ENCODE assay signal across 38 cellular contexts in genomic region chr19:24065243-24065642, GRCh38.
"Had no signal": no experiment of that assay in that cellular context is flagged by ENCODE, and none has a peak within 500 bp of the region (broad histone marks: within the 10 kb centered on the region; RNA-seq: fewer than 3 reads in every experiment).

No MANE protein-coding gene starts in this region.

- H3K4me3 ChIP-seq: ascending aorta, cardiac muscle cell had no signal

- DNase-seq: activated B cell treated with CpG ODN at 0.5 μM for 24 hours; activated CD4-positive, alpha-beta memory T cell treated with anti-CD3 and anti-CD28 coated beads for 36 hours; activated CD4-positive, alpha-beta T cell treated with anti-CD3 and anti-CD28 coated beads for 4 hours; activated CD4-positive, alpha-beta T cell treated with anti-CD3 and anti-CD28 coated beads, Interleukin-2, amount 10 ng/mL, durations not matched to agents 24 days and 14 days; activated CD4-positive, alpha-beta T cell treated with anti-CD3 and anti-CD28 coated beads, Interleukin-2, amount 50 U/mL, for 1 hour; activated CD4-positive, alpha-beta T cell treated with anti-CD3 and anti-CD28 coated beads, Interleukin-2, amount 50 U/mL, for 4 hours; activated CD4-positive, CD25-positive, alpha-beta regulatory T cell treated with anti-CD3 and anti-CD28 coated beads, Interleukin-2, amount 50 U/mL, for 72 hours; activated CD8-positive, alpha-beta memory T cell treated with anti-CD3 and anti-CD28 coated beads for 24 hours; activated CD8-positive, alpha-beta memory T cell treated with anti-CD3 and anti-CD28 coated beads, Interleukin-2, amount 10 ng/mL, durations not matched to agents 7 days and 5 days; activated CD8-positive, alpha-beta memory T cell treated with anti-CD3 and anti-CD28 coated beads, Interleukin-2, amount 50 U/mL, for 48 hours; activated CD8-positive, alpha-beta T cell treated with anti-CD3 and anti-CD28 coated beads for 36 hours; activated effector memory CD4-positive, alpha-beta T cell treated with Interleukin-2 at 50 U/mL for 16 hours; activated gamma-delta T cell; activated naive CD4-positive, alpha-beta T cell treated with anti-CD3 and anti-CD28 coated beads, Interleukin-2, amount 10 ng/mL, durations not matched to agents 7 days and 5 days; activated naive CD4-positive, alpha-beta T cell treated with Interleukin-2 at 50 U/mL for 16 hours; activated naive CD8-positive, alpha-beta T cell treated with anti-CD3 and anti-CD28 coated beads, Interleukin-2, amount 10 ng/mL, durations not matched to agents 7 days and 5 days; activated naive CD8-positive, alpha-beta T cell treated with anti-CD3 and anti-CD28 coated beads, Interleukin-2, amount 50 U/mL, for 24 hours; activated T-cell treated with anti-CD3 and anti-CD28 coated beads, Interleukin-2, amount 50 U/mL, for 24 hours; activated T-cell treated with anti-CD3 and anti-CD28 coated beads, Interleukin-2, amount 50 U/mL, for 48 hours; amygdala; anterior cingulate cortex; caudate nucleus; cerebellar nuclear complex; T-helper 1 cell; T-helper 2 cell; T-helper 9 cell had no signal

- H3K9me3 ChIP-seq: ascending aorta had no signal

- H3K27ac Mint-ChIP-seq: activated B cell treated with CpG ODN at 0.5 μM for 24 hours; activated CD4-positive, alpha-beta memory T cell treated with anti-CD3 and anti-CD28 coated beads for 36 hours; activated CD4-positive, alpha-beta T cell treated with anti-CD3 and anti-CD28 coated beads, Interleukin-2, amount 10 ng/mL, durations not matched to agents 24 days and 14 days; activated CD8-positive, alpha-beta memory T cell treated with anti-CD3 and anti-CD28 coated beads, Interleukin-2, amount 10 ng/mL, durations not matched to agents 7 days and 5 days; activated CD8-positive, alpha-beta T cell treated with anti-CD3 and anti-CD28 coated beads for 36 hours; activated naive CD4-positive, alpha-beta T cell treated with anti-CD3 and anti-CD28 coated beads, Interleukin-2, amount 10 ng/mL, durations not matched to agents 7 days and 5 days; activated naive CD4-positive, alpha-beta T cell treated with anti-CD3 and anti-CD28 coated beads, Interleukin-2, amount 50 U/mL, for 24 hours; activated naive CD8-positive, alpha-beta T cell; activated naive CD8-positive, alpha-beta T cell treated with anti-CD3 and anti-CD28 coated beads, Interleukin-2, amount 10 ng/mL, durations not matched to agents 7 days and 5 days; activated naive CD8-positive, alpha-beta T cell treated with anti-CD3 and anti-CD28 coated beads, Interleukin-2, amount 50 U/mL, for 24 hours; activated T-cell treated with anti-CD3 and anti-CD28 coated beads, Interleukin-2, amount 50 U/mL, for 24 hours; activated T-helper 2 cell treated with anti-CD3 and anti-CD28 coated beads, Interferon-gamma antibody, Interleukin-2, Interleukin-4, amounts not matched to agents 10 μg/mL and 5 μg/mL and 100 μg/mL, durations not matched to agents 14 hours and 24 hours and 36 hours; brain; T-helper 1 cell treated with Interleukin-12 subunit alpha and Interleukin-12 subunit beta and Interleukin-4 antibody, amounts not matched to agents 30 μg/mL and 1 μg/mL, for 36 hours; T-helper 2 cell treated with Interferon-gamma antibody and Interleukin-4, amounts not matched to agents 5 μg/mL and 100 μg/mL, for 36 hours had no signal

- H3K4me1 Mint-ChIP-seq: activated B cell treated with CpG ODN at 0.5 μM for 24 hours; activated naive CD4-positive, alpha-beta T cell treated with anti-CD3 and anti-CD28 coated beads, Interleukin-2, amount 10 ng/mL, durations not matched to agents 7 days and 5 days; activated naive CD4-positive, alpha-beta T cell treated with anti-CD3 and anti-CD28 coated beads, Interleukin-2, amount 50 U/mL, for 24 hours; brain had no signal

- H3K4me3 Mint-ChIP-seq: activated B cell treated with CpG ODN at 0.5 μM for 24 hours; activated CD4-positive, alpha-beta memory T cell treated with anti-CD3 and anti-CD28 coated beads for 36 hours; activated CD4-positive, alpha-beta T cell treated with anti-CD3 and anti-CD28 coated beads, Interleukin-2, amount 10 ng/mL, durations not matched to agents 24 days and 14 days; activated CD8-positive, alpha-beta memory T cell treated with anti-CD3 and anti-CD28 coated beads, Interleukin-2, amount 10 ng/mL, durations not matched to agents 7 days and 5 days; activated CD8-positive, alpha-beta T cell treated with anti-CD3 and anti-CD28 coated beads for 36 hours; activated naive CD4-positive, alpha-beta T cell treated with anti-CD3 and anti-CD28 coated beads, Interleukin-2, amount 10 ng/mL, durations not matched to agents 7 days and 5 days; activated naive CD4-positive, alpha-beta T cell treated with anti-CD3 and anti-CD28 coated beads, Interleukin-2, amount 50 U/mL, for 24 hours; activated naive CD8-positive, alpha-beta T cell; activated naive CD8-positive, alpha-beta T cell treated with anti-CD3 and anti-CD28 coated beads, Interleukin-2, amount 10 ng/mL, durations not matched to agents 7 days and 5 days; activated naive CD8-positive, alpha-beta T cell treated with anti-CD3 and anti-CD28 coated beads, Interleukin-2, amount 50 U/mL, for 24 hours; activated T-cell treated with anti-CD3 and anti-CD28 coated beads, Interleukin-2, amount 50 U/mL, for 24 hours; brain; central memory CD8-positive, alpha-beta T cell; T-helper 1 cell treated with Interleukin-12 subunit alpha and Interleukin-12 subunit beta and Interleukin-4 antibody, amounts not matched to agents 30 μg/mL and 1 μg/mL, for 36 hours; T-helper 2 cell treated with Interferon-gamma antibody and Interleukin-4, amounts not matched to agents 5 μg/mL and 100 μg/mL, for 36 hours had no signal

- H3K4me1 ChIP-seq: ascending aorta had no signal

- H3K27me3 ChIP-seq: ascending aorta, cardiac muscle cell had no signal

- FAIRE-seq: bronchial epithelial cell, TTC549 had no signal

- H3K27ac ChIP-seq: ascending aorta, cardiac muscle cell, VCaP had no signal

- H3K9me3 Mint-ChIP-seq: activated B cell treated with CpG ODN at 0.5 μM for 24 hours; activated CD4-positive, alpha-beta memory T cell treated with anti-CD3 and anti-CD28 coated beads for 36 hours; activated CD8-positive, alpha-beta T cell treated with anti-CD3 and anti-CD28 coated beads for 36 hours; activated naive CD4-positive, alpha-beta T cell treated with anti-CD3 and anti-CD28 coated beads, Interleukin-2, amount 50 U/mL, for 24 hours; activated naive CD8-positive, alpha-beta T cell treated with anti-CD3 and anti-CD28 coated beads, Interleukin-2, amount 50 U/mL, for 24 hours; activated T-cell treated with anti-CD3 and anti-CD28 coated beads, Interleukin-2, amount 50 U/mL, for 24 hours; brain; central memory CD8-positive, alpha-beta T cell; T-helper 2 cell treated with Interferon-gamma antibody and Interleukin-4, amounts not matched to agents 5 μg/mL and 100 μg/mL, for 36 hours had no signal

- ATAC-seq: activated CD8-positive, alpha-beta memory T cell treated with anti-CD3 and anti-CD28 coated beads, Interleukin-2, amount 10 ng/mL, durations not matched to agents 7 days and 5 days; activated CD8-positive, alpha-beta T cell treated with anti-CD3 and anti-CD28 coated beads for 36 hours; activated naive CD8-positive, alpha-beta T cell treated with anti-CD3 and anti-CD28 coated beads, Interleukin-2, amount 50 U/mL, for 24 hours had no signal

- H3K27me3 Mint-ChIP-seq: activated B cell treated with CpG ODN at 0.5 μM for 24 hours; activated CD4-positive, alpha-beta memory T cell treated with anti-CD3 and anti-CD28 coated beads for 36 hours; activated CD4-positive, alpha-beta T cell treated with anti-CD3 and anti-CD28 coated beads, Interleukin-2, amount 10 ng/mL, durations not matched to agents 24 days and 14 days; activated CD8-positive, alpha-beta memory T cell treated with anti-CD3 and anti-CD28 coated beads, Interleukin-2, amount 10 ng/mL, durations not matched to agents 7 days and 5 days; activated CD8-positive, alpha-beta T cell treated with anti-CD3 and anti-CD28 coated beads for 36 hours; activated naive CD4-positive, alpha-beta T cell treated with anti-CD3 and anti-CD28 coated beads, Interleukin-2, amount 10 ng/mL, durations not matched to agents 7 days and 5 days; activated naive CD4-positive, alpha-beta T cell treated with anti-CD3 and anti-CD28 coated beads, Interleukin-2, amount 50 U/mL, for 24 hours; activated naive CD8-positive, alpha-beta T cell; activated naive CD8-positive, alpha-beta T cell treated with anti-CD3 and anti-CD28 coated beads, Interleukin-2, amount 10 ng/mL, durations not matched to agents 7 days and 5 days; activated naive CD8-positive, alpha-beta T cell treated with anti-CD3 and anti-CD28 coated beads, Interleukin-2, amount 50 U/mL, for 24 hours; activated T-cell treated with anti-CD3 and anti-CD28 coated beads, Interleukin-2, amount 50 U/mL, for 24 hours; brain; central memory CD8-positive, alpha-beta T cell had no signal
